8 cellular contexts compared by ENCODE assay signal in genomic region chrX:14030248-14030592, GRCh38. TPM values are rescaled to one million over a fixed set of nuclear protein-coding genes. Genes with fewer than 3 reads are reported as not detected.
DNase-seq lines count a peak whose midpoint lies in the region; ATAC-seq lines count a peak whose summit lies in the region.

No MANE protein-coding gene starts in this region.

- H3K4me3 Mint-ChIP-seq in activated T-cell treated with anti-CD3 and anti-CD28 coated beads, Interleukin-2, amount 50 U/mL, for 4 hours, result peak overlapping the region; percentile 91

- H3K36me3 ChIP-seq in mesodermal cell (ENCODE audit: control insufficient read depth, insufficient read depth, low read length), result no peaks in the 10 kb centered on the region

- peaks cover 4% of the 10 kb centered on the region for H3K4me1 ChIP-seq in mesodermal cell (ENCODE audit: control insufficient read depth, insufficient read depth, low read length, poor library complexity, severe bottlenecking)

- H3K27me3 Mint-ChIP-seq in activated T-cell treated with anti-CD3 and anti-CD28 coated beads, Interleukin-2, amount 50 U/mL, for 4 hours (ENCODE audit: low read depth), result no peaks in the 10 kb centered on the region

- H3K4me1 Mint-ChIP-seq in activated T-cell treated with anti-CD3 and anti-CD28 coated beads, Interleukin-2, amount 50 U/mL, for 4 hours (ENCODE audit: low read depth), result peaks cover 37% of the 10 kb centered on the region

- no peaks in the 10 kb centered on the region for H3K9me3 ChIP-seq in mesodermal cell (ENCODE audit: control insufficient read depth, low read length)

- H3K27ac ChIP-seq in mesodermal cell (ENCODE audit: low read depth, low read length, severe bottlenecking), result peak overlapping the region; percentile 81

- ATAC-seq in activated T-cell treated with anti-CD3 and anti-CD28 coated beads, Interleukin-2, amount 50 U/mL, for 4 hours, result peak; percentile 8 to 9
- ATAC-seq in GM21619 (IDR thresholded peaks at IDR 0.05; ENCODE audit: unreplicated experiment), result no peak

- peaks cover 6% of the 10 kb centered on the region for H3K36me3 Mint-ChIP-seq in activated T-cell treated with anti-CD3 and anti-CD28 coated beads, Interleukin-2, amount 50 U/mL, for 4 hours (ENCODE audit: insufficient read depth)

- WGBS in mesodermal cell (ENCODE audit: insufficient coverage in 2 of 2), 2 experiments, result 48% methylated on average over 2 of the region's 4 CpGs; no CpG with 5 or more reads in 1 of the 2 experiments

- H3K9me3 Mint-ChIP-seq in activated T-cell treated with anti-CD3 and anti-CD28 coated beads, Interleukin-2, amount 50 U/mL, for 4 hours, result no peaks in the 10 kb centered on the region

- no peak for DNase-seq in activated T-cell treated with anti-CD3 and anti-CD28 coated beads, Interleukin-2, amount 50 U/mL, for 4 hours
- DNase-seq in activated T-cell treated with anti-CD3 and anti-CD28 coated beads, Interleukin-2, amount 50 U/mL, for 48 hours, result no peak
- peak; percentile 34 for DNase-seq in NCI-H69 (lab: John Stamatoyannopoulos, UW)
- DNase-seq in cerebellar cortex (ENCODE audit: low spot score), result peak; percentile 24
- no peak for DNase-seq in activated CD8-positive, alpha-beta memory T cell treated with anti-CD3 and anti-CD28 coated beads, Interleukin-2, amount 50 U/mL, for 48 hours
- no peak for DNase-seq in NCI-H1436 treated with DMSO at 0.1 percent for 48 hours (lab: John Stamatoyannopoulos, UW)

- H3K4me3 ChIP-seq in mesodermal cell (ENCODE audit: extremely low read depth, insufficient read depth, low read length, poor library complexity, severe bottlenecking), result peak overlapping the region; percentile 49

RNA-seq across cellular contexts. Expression of gene GEMIN8, which starts 0.5 kb away (rescaled TPM):
- 10 to 100 TPM; 18.2 to 20.2 (median 18.8) TPM for total RNA-seq in activated T-cell treated with anti-CD3 and anti-CD28 coated beads, Interleukin-2, amount 50 U/mL, for 4 hours
- 21.1 TPM for polyA plus RNA-seq in mesodermal cell (2013, experiment 1 of 2)
- 19.1 TPM for polyA plus RNA-seq in mesodermal cell (2013, experiment 2 of 2)

Comparison
In these comparisons a context has a peak if more than half of its experiments do, and no peak if none do; other contexts are left out.
1. DNase-seq: peak in NCI-H69 (single experiment) and cerebellar cortex (single experiment); none in activated T-cell treated with anti-CD3 and anti-CD28 coated beads, Interleukin-2, amount 50 U/mL, for 4 hours (single experiment), activated T-cell treated with anti-CD3 and anti-CD28 coated beads, Interleukin-2, amount 50 U/mL, for 48 hours (0 of 2), activated CD8-positive, alpha-beta memory T cell treated with anti-CD3 and anti-CD28 coated beads, Interleukin-2, amount 50 U/mL, for 48 hours (single experiment) and NCI-H1436 treated with DMSO at 0.1 percent for 48 hours (single experiment).